Comparison of ENCODE assay signal across 23 cellular contexts in genomic region chr1:7108251-7108650, GRCh38.
A peak's percentile ranks its signal among the peaks of the same experiment; 100 is the strongest.
DNase-seq lines count a peak whose midpoint lies in the region; TF ChIP-seq lines count a peak whose summit lies in the region.
"Had no signal": no experiment of that assay in that cellular context is flagged by ENCODE, and none has a peak within 500 bp of the region (broad histone marks: within the 10 kb centered on the region; RNA-seq: fewer than 3 reads in every experiment).

No MANE protein-coding gene starts in this region.

- H3K4me3 ChIP-seq in GM12864 (ENCODE audit: low read depth, low read length) (no peak overlapping the region), endodermal cell (ENCODE audit: low read length) (no peak overlapping the region), testis (no peak overlapping the region)
- H3K4me3 ChIP-seq: colonic mucosa, lower lobe of right lung, stomach, tibial artery had no signal

- intact Hi-C loops in testis (cut with DNase I; ENCODE audit: low total_unique reads): no loop called here

- in situ Hi-C loops in KBM-7 (cut with MboI; ENCODE audit: low pct_unique_long_range_greater_than_20kb, low sequenced_read_pairs): no loop called here

- H3K36me3 Mint-ChIP-seq in glutamatergic neuron (ENCODE audit: unreplicated experiment) (no peaks in the 10 kb centered on the region), endodermal cell (ENCODE audit: low read depth) (no peaks in the 10 kb centered on the region)
- H3K36me3 Mint-ChIP-seq: activated naive CD4-positive, alpha-beta T cell treated with anti-CD3 and anti-CD28 coated beads, Interleukin-2, amount 50 U/mL, for 72 hours; CD4-positive, CD25-positive, alpha-beta regulatory T cell; natural killer cell treated with Interleukin-12 subunit alpha and Interleukin-12 subunit beta and Interleukin-15 and Interleukin-18, amount 100 ng/mL, for 72 hours had no signal

- H3K4me3 Mint-ChIP-seq in glutamatergic neuron (ENCODE audit: unreplicated experiment) (no peak overlapping the region), endodermal cell (no peak overlapping the region)
- H3K4me3 Mint-ChIP-seq: activated B cell treated with CpG ODN at 0.5 μM for 24 hours; CD4-positive, CD25-positive, alpha-beta regulatory T cell; natural killer cell treated with Interleukin-12 subunit alpha and Interleukin-12 subunit beta and Interleukin-15 and Interleukin-18, amount 100 ng/mL, for 72 hours had no signal

- H3K9me3 ChIP-seq in endodermal cell (ENCODE audit: control insufficient read depth, low read length) (peaks cover 10% of the 10 kb centered on the region), testis (no peaks in the 10 kb centered on the region)
- H3K9me3 ChIP-seq: colonic mucosa, lower lobe of right lung, stomach, tibial artery had no signal

- 91 to 97% methylated on average over 4 to 8 of the region's 8 CpGs for WGBS in endodermal cell (ENCODE audit: insufficient coverage in 1 of 2, insufficient read length in 1 of 2), 2 experiments
- 90 to 95% methylated on average over 8 of the region's 8 CpGs for WGBS in testis, 2 donors

- H3K27ac ChIP-seq in endodermal cell (ENCODE audit: low read depth, low read length): no peak overlapping the region
- H3K27ac ChIP-seq in testis: no peak overlapping the region
- H3K27ac ChIP-seq: colonic mucosa, lower lobe of right lung, stomach, tibial artery had no signal

- TF ChIP-seq CTCF in GM12864 (IDR thresholded peaks at IDR 0.05; ENCODE audit: low read depth, low read length, missing control alignments) (no peak), glutamatergic neuron (IDR thresholded peaks at IDR 0.05; ENCODE audit: partially characterized antibody, unreplicated experiment) (no peak), endodermal cell (conservative IDR thresholded peaks at IDR 0.05) (no peak), testis (IDR thresholded peaks at IDR 0.05) (no peak)

- peaks cover 62% of the 10 kb centered on the region for H3K27me3 ChIP-seq in endodermal cell (ENCODE audit: control insufficient read depth, insufficient read depth, low read length, poor library complexity, severe bottlenecking)
- no peaks in the 10 kb centered on the region for H3K27me3 ChIP-seq in testis
- H3K27me3 ChIP-seq: colonic mucosa had no signal

- DNase-seq in GM12864 (ENCODE audit: low read depth): peak; percentile 39
- DNase-seq in KBM-7: peak; percentile 75
- DNase-seq in OCI-M1 (lab: John Stamatoyannopoulos, UW): peak; percentile 33
- no peak for DNase-seq in glutamatergic neuron
- no peak for DNase-seq in pons (ENCODE audit: low spot score)
- no peak for DNase-seq in anterior cingulate cortex (lab: John Stamatoyannopoulos, UW)
- no peak for DNase-seq in endodermal cell
- DNase-seq in testis: no peak
- DNase-seq: activated B cell treated with CpG ODN at 0.5 μM for 24 hours; activated CD4-positive, alpha-beta T cell treated with anti-CD3 and anti-CD28 coated beads, Interleukin-2, amount 50 U/mL, for 4 hours; CD4-positive, CD25-positive, alpha-beta regulatory T cell; colonic mucosa; effector CD8-positive, alpha-beta T cell; H7; head of caudate nucleus; Karpas-422; lower lobe of right lung; NCI-H1092 treated with DMSO at 0.1 percent for 48 hours; NCI-H1930; stomach; tibial artery had no signal

- H3K9me3 Mint-ChIP-seq in glutamatergic neuron (ENCODE audit: unreplicated experiment): peaks cover 22% of the 10 kb centered on the region
- H3K9me3 Mint-ChIP-seq in endodermal cell: peaks cover 3% of the 10 kb centered on the region
- H3K9me3 Mint-ChIP-seq: activated naive CD4-positive, alpha-beta T cell treated with anti-CD3 and anti-CD28 coated beads, Interleukin-2, amount 50 U/mL, for 72 hours; natural killer cell treated with Interleukin-12 subunit alpha and Interleukin-12 subunit beta and Interleukin-15 and Interleukin-18, amount 100 ng/mL, for 72 hours had no signal

- H3K4me1 Mint-ChIP-seq in glutamatergic neuron (ENCODE audit: low read depth, unreplicated experiment): peaks cover 29% of the 10 kb centered on the region
- H3K4me1 Mint-ChIP-seq in endodermal cell: peaks cover 6% of the 10 kb centered on the region
- H3K4me1 Mint-ChIP-seq: activated B cell treated with CpG ODN at 0.5 μM for 24 hours; CD4-positive, CD25-positive, alpha-beta regulatory T cell had no signal

- peaks cover 15% of the 10 kb centered on the region for H3K27me3 Mint-ChIP-seq in glutamatergic neuron (ENCODE audit: unreplicated experiment)
- H3K27me3 Mint-ChIP-seq in endodermal cell (ENCODE audit: insufficient read depth): peaks cover 56% of the 10 kb centered on the region
- H3K27me3 Mint-ChIP-seq: CD4-positive, CD25-positive, alpha-beta regulatory T cell had no signal

- H3K36me3 ChIP-seq in endodermal cell (ENCODE audit: control insufficient read depth, insufficient read depth, low read length) (no peaks in the 10 kb centered on the region), testis (ENCODE audit: low read depth, missing control alignments) (no peaks in the 10 kb centered on the region)
- H3K36me3 ChIP-seq: colonic mucosa, lower lobe of right lung, stomach, tibial artery had no signal

- H3K27ac Mint-ChIP-seq in glutamatergic neuron (ENCODE audit: unreplicated experiment) (peak overlapping the region; percentile 73), endodermal cell (no peak overlapping the region)
- H3K27ac Mint-ChIP-seq: activated B cell treated with CpG ODN at 0.5 μM for 24 hours; activated naive CD4-positive, alpha-beta T cell treated with anti-CD3 and anti-CD28 coated beads, Interleukin-2, amount 50 U/mL, for 72 hours; CD4-positive, CD25-positive, alpha-beta regulatory T cell; natural killer cell treated with Interleukin-12 subunit alpha and Interleukin-12 subunit beta and Interleukin-15 and Interleukin-18, amount 100 ng/mL, for 72 hours had no signal

- no peak overlapping the region for H3K9ac ChIP-seq in endodermal cell (ENCODE audit: extremely low read depth, low read length, poor library complexity, severe bottlenecking)

- H3K4me1 ChIP-seq in endodermal cell (ENCODE audit: control insufficient read depth, insufficient read depth, low read length) (no peaks in the 10 kb centered on the region), testis (no peaks in the 10 kb centered on the region)
- H3K4me1 ChIP-seq: colonic mucosa, lower lobe of right lung, stomach, tibial artery had no signal

- TF ChIP-seq POLR2A in testis (IDR thresholded peaks at IDR 0.05): no peak

Comparison
In these comparisons a context has a peak if more than half of its experiments do, and no peak if none do; other contexts are left out.
1. DNase-seq: peak in GM12864 (single experiment), KBM-7 (single experiment) and OCI-M1 (single experiment); none in glutamatergic neuron (single experiment), pons (single experiment), anterior cingulate cortex (0 of 58), endodermal cell (single experiment) and testis (single experiment).